ENCODE assay signal across 15 cellular contexts in the genomic region with DNA sequence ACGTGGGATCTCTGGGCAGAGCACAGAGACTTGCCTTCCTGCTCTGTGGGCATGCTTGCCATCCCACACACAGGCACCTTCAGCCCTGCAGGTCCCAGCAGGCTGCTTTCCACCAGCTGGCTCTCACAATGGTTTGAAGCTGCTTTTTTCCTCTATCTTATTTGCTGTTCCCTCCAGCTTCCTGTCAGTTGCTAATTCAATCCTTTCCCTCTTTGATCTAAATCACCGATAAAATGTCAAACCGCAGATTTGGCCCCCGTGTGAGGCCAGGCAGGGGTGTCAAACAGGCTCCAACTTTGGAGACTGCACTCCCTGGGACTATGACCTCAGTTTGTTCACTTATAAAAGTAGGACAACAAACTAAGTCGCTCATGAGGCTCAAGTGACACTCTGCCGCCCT. TPM values are rescaled to one million over a fixed set of nuclear protein-coding genes. Genes with fewer than 3 reads are reported as not detected.
"Had no signal": no experiment of that assay in that cellular context is flagged by ENCODE, and none has a peak within 500 bp of the region (broad histone marks: within the 10 kb centered on the region; RNA-seq: fewer than 3 reads in every experiment).

No MANE protein-coding gene starts in this region.

- H3K4me3 Mint-ChIP-seq: activated CD4-positive, alpha-beta memory T cell treated with anti-CD3 and anti-CD28 coated beads, Interleukin-2, amount 10 ng/mL, durations not matched to agents 7 days and 5 days; activated naive CD8-positive, alpha-beta T cell; stimulated activated naive B cell treated with anti-CD40 and anti-IgM and Interleukin-4, amounts not matched to agents 10 μg/mL and 1 μg/mL and 100 μg/mL, for 72 hours had no signal

- H3K36me3 ChIP-seq: heart left ventricle had no signal

- H3K27ac Mint-ChIP-seq: activated CD4-positive, alpha-beta memory T cell treated with anti-CD3 and anti-CD28 coated beads, Interleukin-2, amount 10 ng/mL, durations not matched to agents 7 days and 5 days; activated naive CD8-positive, alpha-beta T cell; stimulated activated naive B cell treated with anti-CD40 and anti-IgM and Interleukin-4, amounts not matched to agents 10 μg/mL and 1 μg/mL and 100 μg/mL, for 72 hours had no signal

- H3K4me3 ChIP-seq: heart left ventricle, psoas muscle had no signal

- H3K36me3 Mint-ChIP-seq: activated naive CD8-positive, alpha-beta T cell; naive thymus-derived CD8-positive, alpha-beta T cell; stimulated activated naive B cell treated with anti-CD40 and anti-IgM and Interleukin-4, amounts not matched to agents 10 μg/mL and 1 μg/mL and 100 μg/mL, for 72 hours had no signal

- DNase-seq: activated CD4-positive, alpha-beta memory T cell treated with anti-CD3 and anti-CD28 coated beads, Interleukin-2, amount 10 ng/mL, durations not matched to agents 7 days and 5 days; activated CD4-positive, alpha-beta T cell treated with anti-CD3 and anti-CD28 coated beads for 1 hour; anterior cingulate cortex; heart left ventricle; naive thymus-derived CD8-positive, alpha-beta T cell; psoas muscle; stimulated activated CD4-positive, alpha-beta T cell treated with anti-CD3 and anti-CD28 coated beads, Interleukin-2, amount 100 ng/mL, for 24 hours; stimulated activated naive B cell treated with anti-CD40 and anti-IgM and Interleukin-4, amounts not matched to agents 10 μg/mL and 1 μg/mL and 100 μg/mL, for 72 hours; trophoblast cell had no signal

- H3K4me1 Mint-ChIP-seq: stimulated activated naive B cell treated with anti-CD40 and anti-IgM and Interleukin-4, amounts not matched to agents 10 μg/mL and 1 μg/mL and 100 μg/mL, for 72 hours had no signal

- ATAC-seq: heart left ventricle; naive thymus-derived CD8-positive, alpha-beta T cell; psoas muscle; sciatic nerve; stimulated activated naive B cell treated with anti-CD40 and anti-IgM and Interleukin-4, amounts not matched to agents 10 μg/mL and 1 μg/mL and 100 μg/mL, for 72 hours had no signal

- H3K27me3 Mint-ChIP-seq: activated CD4-positive, alpha-beta memory T cell treated with anti-CD3 and anti-CD28 coated beads, Interleukin-2, amount 10 ng/mL, durations not matched to agents 7 days and 5 days; activated naive CD8-positive, alpha-beta T cell; naive thymus-derived CD8-positive, alpha-beta T cell had no signal

- H3K9me3 ChIP-seq: heart left ventricle, psoas muscle had no signal

- H3K9me3 Mint-ChIP-seq: activated CD4-positive, alpha-beta memory T cell treated with anti-CD3 and anti-CD28 coated beads, Interleukin-2, amount 10 ng/mL, durations not matched to agents 7 days and 5 days; naive thymus-derived CD8-positive, alpha-beta T cell; stimulated activated naive B cell treated with anti-CD40 and anti-IgM and Interleukin-4, amounts not matched to agents 10 μg/mL and 1 μg/mL and 100 μg/mL, for 72 hours had no signal

RNA-seq across cellular contexts. Expression of a gene that starts 50.7 kb away (rescaled TPM):
- total RNA-seq: activated CD4-positive, alpha-beta memory T cell treated with anti-CD3 and anti-CD28 coated beads, Interleukin-2, amount 10 ng/mL, durations not matched to agents 7 days and 5 days; endothelial cell of umbilical vein; mononuclear cell; naive thymus-derived CD8-positive, alpha-beta T cell; omental fat pad; psoas muscle; sciatic nerve; T-helper 2 cell treated with Interferon-gamma antibody and Interleukin-4, amounts not matched to agents 100 ng/mL and 5 ng/mL, for 36 hours had no signal
- polyA plus RNA-seq: endothelial cell of umbilical vein; naive thymus-derived CD8-positive, alpha-beta T cell had no signal
